ENCODE assay signal across 23 cellular contexts in genomic region chr15:39471791-39472190, GRCh38.
DNase-seq lines count a peak whose midpoint lies in the region; ATAC-seq and TF ChIP-seq lines count a peak whose summit lies in the region.
"Had no signal": no experiment of that assay in that cellular context is flagged by ENCODE, and none has a peak within 500 bp of the region (broad histone marks: within the 10 kb centered on the region; RNA-seq: fewer than 3 reads in every experiment).

No MANE protein-coding gene starts in this region.

- 58% methylated on average over 1 of the region's 1 CpG for WGBS in smooth muscle cell (ENCODE audit: low lambda C conversion rate)

- no peak for TF ChIP-seq CTCF in colonic mucosa (IDR thresholded peaks at IDR 0.05)
- TF ChIP-seq CTCF in lower lobe of right lung (IDR thresholded peaks at IDR 0.05), result no peak
- no peak for TF ChIP-seq CTCF in smooth muscle cell (IDR thresholded peaks at IDR 0.05; ENCODE audit: borderline replicate concordance, insufficient read depth, poor library complexity, severe bottlenecking)

- no peaks in the 10 kb centered on the region for H3K79me2 ChIP-seq in smooth muscle cell (ENCODE audit: low read depth)
- H3K79me2 ChIP-seq: parathyroid adenoma had no signal

- H3K36me3 ChIP-seq in colonic mucosa, result no peaks in the 10 kb centered on the region
- H3K36me3 ChIP-seq in lower lobe of right lung, result no peaks in the 10 kb centered on the region
- no peaks in the 10 kb centered on the region for H3K36me3 ChIP-seq in smooth muscle cell (ENCODE audit: low read depth)
- H3K36me3 ChIP-seq: BLaER1 treated with 17β-estradiol and CSF1 and Interleukin-3, amounts not matched to agents 10 nM and 100 nM had no signal

- ATAC-seq in lower lobe of right lung (no peak), HG03097 (IDR thresholded peaks at IDR 0.05; ENCODE audit: low FRiP score, unreplicated experiment) (no peak)
- ATAC-seq: naive thymus-derived CD8-positive, alpha-beta T cell had no signal

- intact Hi-C loops in colonic mucosa (cut with DNase I) (no loop called here), lower lobe of right lung (cut with DNase I) (no loop called here)

- H3K4me3 ChIP-seq in colonic mucosa (no peak overlapping the region), lower lobe of right lung (no peak overlapping the region), smooth muscle cell (no peak overlapping the region)
- H3K4me3 ChIP-seq: BLaER1 treated with 17β-estradiol and CSF1 and Interleukin-3, amounts not matched to agents 10 nM and 100 nM; dorsolateral prefrontal cortex had no signal

- H3K9ac ChIP-seq in colonic mucosa (ENCODE audit: low read depth in 2 of 2, low read length in 2 of 2) (no peak overlapping the region), smooth muscle cell (ENCODE audit: low read depth) (no peak overlapping the region)
- H3K9ac ChIP-seq: BLaER1 treated with 17β-estradiol and CSF1 and Interleukin-3, amounts not matched to agents 10 nM and 100 nM; parathyroid adenoma had no signal

- no peak overlapping the region for H2AFZ ChIP-seq in smooth muscle cell (ENCODE audit: low read depth)
- H2AFZ ChIP-seq: parathyroid adenoma had no signal

- H3K9me3 ChIP-seq in colonic mucosa (no peaks in the 10 kb centered on the region), lower lobe of right lung (no peaks in the 10 kb centered on the region), smooth muscle cell (replicated peaks; ENCODE audit: low read depth) (no peaks in the 10 kb centered on the region)

- peaks cover 4% of the 10 kb centered on the region for H3F3A ChIP-seq in smooth muscle cell (ENCODE audit: low read depth)

- H4K20me1 ChIP-seq in smooth muscle cell (ENCODE audit: low read depth), result no peaks in the 10 kb centered on the region
- H4K20me1 ChIP-seq: BLaER1 treated with 17β-estradiol and CSF1 and Interleukin-3, amounts not matched to agents 10 nM and 100 nM had no signal

- H3K4me1 ChIP-seq in colonic mucosa (no peaks in the 10 kb centered on the region), lower lobe of right lung (peaks cover 33% of the 10 kb centered on the region), smooth muscle cell (ENCODE audit: low read depth) (no peaks in the 10 kb centered on the region)
- H3K4me1 ChIP-seq: parathyroid adenoma had no signal

- H3K27me3 ChIP-seq in colonic mucosa (no peaks in the 10 kb centered on the region), lower lobe of right lung (ENCODE audit: low read depth) (no peaks in the 10 kb centered on the region), smooth muscle cell (ENCODE audit: low read depth) (no peaks in the 10 kb centered on the region)
- H3K27me3 ChIP-seq: BLaER1 treated with 17β-estradiol and CSF1 and Interleukin-3, amounts not matched to agents 10 nM and 100 nM; dorsolateral prefrontal cortex had no signal

- peak; percentile 64 for DNase-seq in EH (ENCODE audit: low read depth)
- no peak for DNase-seq in colonic mucosa
- no peak for DNase-seq in lower lobe of right lung
- no peak for DNase-seq in smooth muscle cell (lab: John Stamatoyannopoulos, UW; ENCODE audit: unreplicated experiment)
- no peak for DNase-seq in stimulated activated CD4-positive, alpha-beta T cell treated with anti-CD3 and anti-CD28 coated beads, Interleukin-1b, Interleukin-23, amount 100 ng/mL, for 48 hours
- no peak for DNase-seq in OCI-M2 (lab: John Stamatoyannopoulos, UW; ENCODE audit: unreplicated experiment)
- no peak for DNase-seq in activated CD4-positive, alpha-beta T cell treated with anti-CD3 and anti-CD28 coated beads, Interleukin-2, amount 50 U/mL, for 48 hours
- DNase-seq: activated B cell treated with CpG ODN at 0.5 μM for 24 hours; activated CD4-positive, alpha-beta memory T cell treated with anti-CD3 and anti-CD28 coated beads for 36 hours; activated gamma-delta T cell; activated T-cell treated with anti-CD3 and anti-CD28 coated beads for 4 hours; Calu3; dorsolateral prefrontal cortex; left ventricle myocardium superior; naive thymus-derived CD8-positive, alpha-beta T cell; NCI-H1417; NCI-H524; RPMI8226; stimulated activated CD4-positive, alpha-beta T cell treated with anti-CD3 and anti-CD28 coated beads, Interleukin-2, amount 100 ng/mL, for 48 hours; T-helper 9 cell had no signal

- H3K27ac ChIP-seq in colonic mucosa (peak overlapping the region; percentile 63), lower lobe of right lung (peak overlapping the region; percentile 80), smooth muscle cell (ENCODE audit: low read depth) (peak overlapping the region; percentile 81)

- no peak overlapping the region for H3K4me2 ChIP-seq in smooth muscle cell
